In the genomic region with DNA sequence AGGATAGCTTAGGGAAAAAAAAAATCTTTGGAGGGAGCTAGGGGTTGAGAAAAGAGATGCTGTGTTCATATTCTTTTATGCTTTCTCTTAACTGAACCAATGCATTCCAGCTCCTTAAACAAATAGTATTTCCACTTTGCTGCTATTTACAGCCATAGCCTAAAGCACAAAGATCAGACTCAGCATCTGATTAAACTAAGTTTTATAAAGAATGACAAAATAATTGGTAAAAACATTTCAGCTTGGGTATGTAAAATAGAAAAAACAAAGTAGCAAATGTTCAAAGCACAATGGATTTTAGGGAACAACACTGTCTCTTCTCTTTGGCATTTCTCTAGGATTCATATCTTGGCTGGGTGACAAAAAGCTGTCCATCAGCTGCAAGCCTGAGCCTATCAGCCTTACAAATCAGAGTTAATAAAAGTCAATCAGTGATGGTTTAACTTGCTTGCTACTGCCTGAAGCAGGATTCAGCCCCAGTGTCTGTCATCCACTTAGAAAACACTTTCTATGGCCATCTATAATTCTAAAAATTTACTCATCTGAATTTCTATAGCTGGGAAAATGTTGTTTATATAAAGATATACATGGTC, we compare ENCODE assay signal across 19 cellular contexts.
A peak's percentile ranks its signal among the peaks of the same experiment; 100 is the strongest.
DNase-seq lines count a peak whose midpoint lies in the region; ATAC-seq, FAIRE-seq and TF ChIP-seq lines count a peak whose summit lies in the region.
"Had no signal": no experiment of that assay in that cellular context is flagged by ENCODE, and none has a peak within 500 bp of the region (broad histone marks: within the 10 kb centered on the region; RNA-seq: fewer than 3 reads in every experiment).

No MANE protein-coding gene starts in this region.

- no peak overlapping the region for H2AFZ ChIP-seq in K562 (ENCODE audit: low read depth, low read length)
- H2AFZ ChIP-seq: PC-9 had no signal

- CTCF ChIA-PET in K562 (lab: Yijun Ruan, JAX; ENCODE audit: low intra/inter-chr PET ratio) = no interaction called here
- CTCF ChIA-PET in CD4-positive, alpha-beta memory T cell (lab: Charles Lee; ENCODE audit: partially characterized antibody) = no interaction called here

- H3K4me2 ChIP-seq in K562 (ENCODE audit: insufficient read depth, low read length) = no peak overlapping the region
- H3K4me2 ChIP-seq: BLaER1 treated with 17β-estradiol and CSF1 and Interleukin-3, amounts not matched to agents 10 nM and 100 nM; PC-9 had no signal

- H3K4me3 ChIP-seq in K562 (no peak overlapping the region), pancreas (no peak overlapping the region), prostate gland (no peak overlapping the region)
- no peak overlapping the region for H3K4me3 ChIP-seq in CD4-positive, alpha-beta memory T cell (ENCODE audit: low read length in 2 of 2)
- H3K4me3 ChIP-seq: BLaER1 treated with 17β-estradiol and CSF1 and Interleukin-3, amounts not matched to agents 10 nM and 100 nM; GM23248; PC-9 had no signal

- H4K20me1 ChIP-seq in K562 (replicated peaks; ENCODE audit: control insufficient read depth, insufficient read depth, low read length) = no peaks in the 10 kb centered on the region
- H4K20me1 ChIP-seq: BLaER1 treated with 17β-estradiol and CSF1 and Interleukin-3, amounts not matched to agents 10 nM and 100 nM had no signal

- H3K27me3 Mint-ChIP-seq in CD4-positive, alpha-beta memory T cell = no peaks in the 10 kb centered on the region

- no peak for DNase-seq in H54 (ENCODE audit: insufficient read length, low spot score)
- peak; percentile 80 for DNase-seq in NCI-H82 (lab: John Stamatoyannopoulos, UW)
- DNase-seq in K562 (ENCODE audit: extremely low read depth in 1 of 4, low spot score in 3 of 4) = no peak
- DNase-seq in pancreas = no peak
- no peak for DNase-seq in CD4-positive, alpha-beta memory T cell
- DNase-seq in prostate gland (ENCODE audit: low spot score) = no peak
- DNase-seq in DMS153 treated with DMSO at 0.1 percent for 48 hours (lab: John Stamatoyannopoulos, UW; ENCODE audit: unreplicated experiment) = no peak
- DNase-seq: GM23248, MM.1S, NCI-H2029, NCI-H2171 treated with DMSO at 0.1 percent for 48 hours, NCI-H524, PC-9, Right ventricle myocardium superior had no signal

- FAIRE-seq in H54 (lab: Jason Lieb, UNC) = peak; percentile 78
- FAIRE-seq in K562 (lab: Jason Lieb, UNC) = no peak
- no peak for FAIRE-seq in pancreas (lab: Jason Lieb, UNC)
- FAIRE-seq: G401.6, GM12892, HepG2 had no signal

- no peaks in the 10 kb centered on the region for H3K4me1 ChIP-seq in K562 (replicated peaks in 1 of 2; ENCODE audit: control insufficient read depth in 2 of 2, insufficient read depth in 2 of 2, low read length in 2 of 2)
- H3K4me1 ChIP-seq in pancreas = no peaks in the 10 kb centered on the region
- no peaks in the 10 kb centered on the region for H3K4me1 ChIP-seq in CD4-positive, alpha-beta memory T cell (ENCODE audit: insufficient read depth, low read length)
- no peaks in the 10 kb centered on the region for H3K4me1 ChIP-seq in prostate gland (replicated peaks)
- H3K4me1 ChIP-seq: BLaER1 treated with 17β-estradiol and CSF1 and Interleukin-3, amounts not matched to agents 10 nM and 100 nM had no signal

- no peak overlapping the region for H3K4me3 Mint-ChIP-seq in CD4-positive, alpha-beta memory T cell
- H3K4me3 Mint-ChIP-seq: T-helper 2 cell treated with Interferon-gamma antibody and Interleukin-4, amounts not matched to agents 5 μg/mL and 100 μg/mL, for 36 hours had no signal

- H3K4me1 Mint-ChIP-seq in CD4-positive, alpha-beta memory T cell = no peaks in the 10 kb centered on the region

- no peaks in the 10 kb centered on the region for H3K36me3 ChIP-seq in K562 (ENCODE audit: control insufficient read depth, insufficient read depth, low read length)
- no peaks in the 10 kb centered on the region for H3K36me3 ChIP-seq in pancreas
- no peaks in the 10 kb centered on the region for H3K36me3 ChIP-seq in CD4-positive, alpha-beta memory T cell (ENCODE audit: insufficient read depth, low read length)
- H3K36me3 ChIP-seq in prostate gland = no peaks in the 10 kb centered on the region
- H3K36me3 ChIP-seq: BLaER1 treated with 17β-estradiol and CSF1 and Interleukin-3, amounts not matched to agents 10 nM and 100 nM had no signal

- POLR2A ChIA-PET in K562 (lab: Yijun Ruan, JAX) = interaction anchor here (0.9 kb wide), 1 partner anchor 30 kb away, joined by 4 read pairs; no protein-coding TSS in a partner anchor
- POLR2A ChIA-PET in CD4-positive, alpha-beta memory T cell (lab: Charles Lee; ENCODE audit: partially characterized antibody) = no interaction called here

- in situ Hi-C loops in K562 (cut with MboI) = no loop called here

- no peak for TF ChIP-seq EP300 in K562 (IDR thresholded peaks at IDR 0.05; ENCODE audit: low read length)

- no peak for TF ChIP-seq RAD21 in K562 (CRISPR knock-in tag; conservative IDR thresholded peaks at IDR 0.05 in 1 of 2, IDR thresholded peaks at IDR 0.05 in 1 of 2)

- no TSS peak for BruUV-seq in K562 (replicated peaks; lab: Mats Ljungman, UMichigan)

- no peak overlapping the region for H3K27ac Mint-ChIP-seq in CD4-positive, alpha-beta memory T cell
- H3K27ac Mint-ChIP-seq: T-helper 2 cell treated with Interferon-gamma antibody and Interleukin-4, amounts not matched to agents 5 μg/mL and 100 μg/mL, for 36 hours had no signal

- H3K27me3 ChIP-seq in K562 (ENCODE audit: control insufficient read depth in 2 of 2, insufficient read depth in 2 of 2, low read length in 2 of 2) = no peaks in the 10 kb centered on the region
- H3K27me3 ChIP-seq in pancreas = no peaks in the 10 kb centered on the region
- H3K27me3 ChIP-seq in CD4-positive, alpha-beta memory T cell (ENCODE audit: insufficient read depth, low read length) = no peaks in the 10 kb centered on the region
- no peaks in the 10 kb centered on the region for H3K27me3 ChIP-seq in prostate gland (replicated peaks; ENCODE audit: insufficient read depth)
- H3K27me3 ChIP-seq: BLaER1 treated with 17β-estradiol and CSF1 and Interleukin-3, amounts not matched to agents 10 nM and 100 nM had no signal

- no peaks in the 10 kb centered on the region for H3K79me2 ChIP-seq in K562 (ENCODE audit: control insufficient read depth, insufficient read depth, low read length)

- ATAC-seq in K562 (no peak), pancreas (peak in 3 of 4 donors; percentile 38 to 74 (median 42))
- ATAC-seq: HepG2 had no signal

- H3K27ac ChIP-seq in K562 (ENCODE audit: extremely low read depth, low read depth, low read length) = no peak overlapping the region
- no peak overlapping the region for H3K27ac ChIP-seq in pancreas
- H3K27ac ChIP-seq in CD4-positive, alpha-beta memory T cell (ENCODE audit: low read depth, low read length) = no peak overlapping the region
- no peak overlapping the region for H3K27ac ChIP-seq in prostate gland
- H3K27ac ChIP-seq: BLaER1 treated with 17β-estradiol and CSF1 and Interleukin-3, amounts not matched to agents 10 nM and 100 nM; GM23248; PC-9 had no signal

- no peak overlapping the region for H3K9ac ChIP-seq in K562 (ENCODE audit: insufficient read depth in 1 of 2, low read depth in 2 of 2, low read length in 2 of 2)
- H3K9ac ChIP-seq: BLaER1 treated with 17β-estradiol and CSF1 and Interleukin-3, amounts not matched to agents 10 nM and 100 nM; GM23248 had no signal

- intact Hi-C loops in K562 (cut with micrococcal nuclease) (no loop called here), pancreas (cut with DNase I) (no loop called here), prostate gland (cut with DNase I) (no loop called here)
- intact Hi-C loops in CD4-positive, alpha-beta memory T cell (cut with micrococcal nuclease) = no loop called here

- no peaks in the 10 kb centered on the region for H3K9me3 ChIP-seq in K562 (replicated peaks; ENCODE audit: control insufficient read depth, insufficient read depth, low read depth, low read length)
- H3K9me3 ChIP-seq in pancreas = no peaks in the 10 kb centered on the region
- no peaks in the 10 kb centered on the region for H3K9me3 ChIP-seq in CD4-positive, alpha-beta memory T cell (ENCODE audit: control insufficient read depth in 1 of 2, low read length in 2 of 2)
- H3K9me3 ChIP-seq in prostate gland = no peaks in the 10 kb centered on the region

- TF ChIP-seq POLR2A in H54 (IDR thresholded peaks at IDR 0.05; ENCODE audit: low read depth, low read length) (no peak), K562 (conservative IDR thresholded peaks at IDR 0.05) (no peak), prostate gland (IDR thresholded peaks at IDR 0.05) (no peak)

- H3K9me3 Mint-ChIP-seq in CD4-positive, alpha-beta memory T cell = peaks cover 0 to 2% (median 0%) of the 10 kb centered on the region in 8 donors

- TF ChIP-seq CTCF in K562 (IDR thresholded peaks at IDR 0.05 in 2 of 3, conservative IDR thresholded peaks at IDR 0.05 in 1 of 3; ENCODE audit: insufficient read depth in 2 of 3, low read depth in 1 of 3, low read length in 3 of 3) = no peak
- TF ChIP-seq CTCF in pancreas (IDR thresholded peaks at IDR 0.05) = no peak
- TF ChIP-seq CTCF in prostate gland (IDR thresholded peaks at IDR 0.05) = no peak

- no peaks in the 10 kb centered on the region for H3K9me1 ChIP-seq in K562 (ENCODE audit: control insufficient read depth, insufficient read depth, low read length)

- H3K36me3 Mint-ChIP-seq in CD4-positive, alpha-beta memory T cell = no peaks in the 10 kb centered on the region

TF ChIP-seq in K562, 482 proteins besides CTCF, POLR2A, EP300 and RAD21 (continues in another document):
- TF ChIP-seq ZNF785 (CRISPR knock-in tag; IDR thresholded peaks at IDR 0.05) (no peak), PKNOX1 (IDR thresholded peaks at IDR 0.05) (peak; percentile 83)
